ENCODE assay signal across 12 cellular contexts in genomic region chr12:93803408-93803807, GRCh38.
DNase-seq lines count a peak whose midpoint lies in the region; ATAC-seq lines count a peak whose summit lies in the region.
"Had no signal": no experiment of that assay in that cellular context is flagged by ENCODE, and none has a peak within 500 bp of the region (broad histone marks: within the 10 kb centered on the region; RNA-seq: fewer than 3 reads in every experiment).

No MANE protein-coding gene starts in this region.

- H3K36me3 ChIP-seq in muscle layer of duodenum (ENCODE audit: control insufficient read depth in 1 of 2, insufficient read depth in 2 of 2, low read length in 2 of 2): no peaks in the 10 kb centered on the region

- DNase-seq in stimulated activated naive CD8-positive, alpha-beta T cell treated with anti-CD3 and anti-CD28 coated beads, Interleukin-15, amount 100 ng/mL, for 72 hours: no peak
- DNase-seq in stimulated activated naive CD8-positive, alpha-beta T cell treated with anti-CD3 and anti-CD28 coated beads, Interleukin-15, Interleukin-2, amounts not matched to agents 100 U/mL and 50 U/mL, for 24 hours: no peak
- DNase-seq in effector memory CD8-positive, alpha-beta T cell: no peak
- DNase-seq in RKO (ENCODE audit: low spot score): no peak
- no peak for DNase-seq in NCI-H146 treated with DMSO at 0.1 percent for 48 hours (lab: John Stamatoyannopoulos, UW; ENCODE audit: unreplicated experiment)
- DNase-seq in cortex of kidney (lab: John Stamatoyannopoulos, UW): no peak
- DNase-seq in SHP77 (lab: John Stamatoyannopoulos, UW): no peak
- DNase-seq: anterior cingulate cortex, NCI-H1092 had no signal

- H3K27ac Mint-ChIP-seq in stimulated activated naive CD8-positive, alpha-beta T cell treated with anti-CD3 and anti-CD28 coated beads, Interleukin-15, amount 100 ng/mL, for 72 hours: peak overlapping the region; percentile 13 to 59
- H3K27ac Mint-ChIP-seq in effector memory CD8-positive, alpha-beta T cell: peak overlapping the region; percentile 29 to 74
- H3K27ac Mint-ChIP-seq: B cell, memory B cell had no signal

- no peaks in the 10 kb centered on the region for H3K36me3 Mint-ChIP-seq in effector memory CD8-positive, alpha-beta T cell (ENCODE audit: insufficient read depth)

- H3K9me3 Mint-ChIP-seq in stimulated activated naive CD8-positive, alpha-beta T cell treated with anti-CD3 and anti-CD28 coated beads, Interleukin-15, amount 100 ng/mL, for 72 hours: peaks cover 0 to 16% of the 10 kb centered on the region in 2 donors
- H3K9me3 Mint-ChIP-seq in effector memory CD8-positive, alpha-beta T cell: no peaks in the 10 kb centered on the region

- H3K4me1 ChIP-seq in muscle layer of duodenum (ENCODE audit: control insufficient read depth in 1 of 2, insufficient read depth in 2 of 2, low read length in 2 of 2): peaks cover 7 to 16% of the 10 kb centered on the region in 2 donors

- ATAC-seq in stimulated activated naive CD8-positive, alpha-beta T cell treated with anti-CD3 and anti-CD28 coated beads, Interleukin-15, amount 100 ng/mL, for 72 hours: no peak
- no peak for ATAC-seq in stimulated activated naive CD8-positive, alpha-beta T cell treated with anti-CD3 and anti-CD28 coated beads, Interleukin-15, Interleukin-2, amounts not matched to agents 100 U/mL and 50 U/mL, for 24 hours
- ATAC-seq in effector memory CD8-positive, alpha-beta T cell (replicated peaks): no peak

- H3K4me3 Mint-ChIP-seq in stimulated activated naive CD8-positive, alpha-beta T cell treated with anti-CD3 and anti-CD28 coated beads, Interleukin-15, amount 100 ng/mL, for 72 hours: peak overlapping the region in 1 of 2 donors; percentile 41
- H3K4me3 Mint-ChIP-seq in effector memory CD8-positive, alpha-beta T cell: peak overlapping the region; percentile 19 to 31
- H3K4me3 Mint-ChIP-seq: B cell, memory B cell had no signal

- peak overlapping the region; percentile 74 for H3K27ac ChIP-seq in muscle layer of duodenum (ENCODE audit: low read length)

- no peaks in the 10 kb centered on the region for H3K9me3 ChIP-seq in muscle layer of duodenum (ENCODE audit: control insufficient read depth in 1 of 2, low read length in 2 of 2)

- H3K27me3 Mint-ChIP-seq in stimulated activated naive CD8-positive, alpha-beta T cell treated with anti-CD3 and anti-CD28 coated beads, Interleukin-15, amount 100 ng/mL, for 72 hours: no peaks in the 10 kb centered on the region
- no peaks in the 10 kb centered on the region for H3K27me3 Mint-ChIP-seq in effector memory CD8-positive, alpha-beta T cell
- H3K27me3 Mint-ChIP-seq: B cell, memory B cell had no signal

- H3K27me3 ChIP-seq in muscle layer of duodenum (ENCODE audit: low read depth, low read length): no peaks in the 10 kb centered on the region

- no peak overlapping the region for H3K4me3 ChIP-seq in muscle layer of duodenum (ENCODE audit: low read depth in 1 of 2, low read length in 2 of 2)

- peaks cover 53% of the 10 kb centered on the region for H3K4me1 Mint-ChIP-seq in stimulated activated naive CD8-positive, alpha-beta T cell treated with anti-CD3 and anti-CD28 coated beads, Interleukin-15, amount 100 ng/mL, for 72 hours
- H3K4me1 Mint-ChIP-seq in effector memory CD8-positive, alpha-beta T cell (ENCODE audit: low read depth in 2 of 2): peaks cover 16 to 24% of the 10 kb centered on the region in 2 donors
- H3K4me1 Mint-ChIP-seq: memory B cell had no signal
